11 cellular contexts compared by ENCODE assay signal in genomic region chr11:129324533-129325175, GRCh38. TPM values are rescaled to one million over a fixed set of nuclear protein-coding genes. Genes with fewer than 3 reads are reported as not detected.
DNase-seq lines count a peak whose midpoint lies in the region; ATAC-seq and TF ChIP-seq lines count a peak whose summit lies in the region.
"Had no signal": no experiment of that assay in that cellular context is flagged by ENCODE, and none has a peak within 500 bp of the region (broad histone marks: within the 10 kb centered on the region; RNA-seq: fewer than 3 reads in every experiment).

No MANE protein-coding gene starts in this region.

- H3K9me3 Mint-ChIP-seq in endothelial cell (ENCODE audit: unreplicated experiment): no peaks in the 10 kb centered on the region
- H3K9me3 Mint-ChIP-seq in neural progenitor cell: no peaks in the 10 kb centered on the region
- no peaks in the 10 kb centered on the region for H3K9me3 Mint-ChIP-seq in activated T-helper 17 cell treated with anti-CD3 and anti-CD28 coated beads, Interleukin-2, amount 50 U/mL, for 72 hours
- H3K9me3 Mint-ChIP-seq: T-cell had no signal

- no peak overlapping the region for H4K8ac ChIP-seq in mesendoderm (ENCODE audit: low read depth, low read length)

- H3K27me3 ChIP-seq in ACC112 (ENCODE audit: insufficient read depth, low read length) (no peaks in the 10 kb centered on the region), neural progenitor cell (no peaks in the 10 kb centered on the region), mesendoderm (ENCODE audit: insufficient read depth, low read length, poor library complexity) (no peaks in the 10 kb centered on the region)
- H3K27me3 ChIP-seq: brain microvascular endothelial cell had no signal

- DNase-seq in HuH-7 (ENCODE audit: low spot score) (peak; percentile 73), endothelial cell (ENCODE audit: low spot score) (no peak), mucosa of gallbladder (ENCODE audit: low spot score) (peak; percentile 71), neural progenitor cell (ENCODE audit: low spot score) (no peak), mesendoderm (no peak)
- DNase-seq: brain microvascular endothelial cell, NCI-H187, T-cell had no signal

- H3K36me3 ChIP-seq in ACC112 (ENCODE audit: insufficient read depth, low read length) (no peaks in the 10 kb centered on the region), neural progenitor cell (no peaks in the 10 kb centered on the region), mesendoderm (ENCODE audit: control insufficient read depth, insufficient read depth, low read length) (no peaks in the 10 kb centered on the region)
- H3K36me3 ChIP-seq: brain microvascular endothelial cell had no signal

- H4K20me1 ChIP-seq in neural progenitor cell (ENCODE audit: low read depth): no peaks in the 10 kb centered on the region

- no peak overlapping the region for H2AK5ac ChIP-seq in mesendoderm (ENCODE audit: low read length)

- peak overlapping the region; percentile 1 for H3K27ac Mint-ChIP-seq in endothelial cell (ENCODE audit: unreplicated experiment)
- no peak overlapping the region for H3K27ac Mint-ChIP-seq in neural progenitor cell
- H3K27ac Mint-ChIP-seq in activated T-helper 17 cell treated with anti-CD3 and anti-CD28 coated beads, Interleukin-2, amount 50 U/mL, for 72 hours: no peak overlapping the region
- H3K27ac Mint-ChIP-seq: T-cell had no signal

- H3F3A ChIP-seq in neural progenitor cell (ENCODE audit: low read depth): no peaks in the 10 kb centered on the region

- H3K27ac ChIP-seq in ACC112 (ENCODE audit: low read depth, low read length) (no peak overlapping the region), neural progenitor cell (no peak overlapping the region), mesendoderm (ENCODE audit: low read depth, low read length) (no peak overlapping the region)
- H3K27ac ChIP-seq: brain microvascular endothelial cell had no signal

- H3K9ac ChIP-seq in neural progenitor cell: no peak overlapping the region
- no peak overlapping the region for H3K9ac ChIP-seq in mesendoderm (ENCODE audit: low read length)

- no peak overlapping the region for H3K4ac ChIP-seq in mesendoderm (ENCODE audit: low read depth, low read length)

- no peak overlapping the region for H3K18ac ChIP-seq in mesendoderm (ENCODE audit: low read length)

- no peak overlapping the region for H2BK120ac ChIP-seq in mesendoderm (ENCODE audit: low read depth, low read length)

- H3K4me2 ChIP-seq in neural progenitor cell: no peak overlapping the region
- no peak overlapping the region for H3K4me2 ChIP-seq in mesendoderm (ENCODE audit: low read length)

- H3K36me3 Mint-ChIP-seq in endothelial cell (ENCODE audit: low read depth, unreplicated experiment) (no peaks in the 10 kb centered on the region), neural progenitor cell (no peaks in the 10 kb centered on the region)
- H3K36me3 Mint-ChIP-seq in activated T-helper 17 cell treated with anti-CD3 and anti-CD28 coated beads, Interleukin-2, amount 50 U/mL, for 72 hours (ENCODE audit: low read depth): no peaks in the 10 kb centered on the region
- H3K36me3 Mint-ChIP-seq: T-cell had no signal

- H3K9me3 ChIP-seq in neural progenitor cell (ENCODE audit: low read depth): no peaks in the 10 kb centered on the region

- H4K5ac ChIP-seq in mesendoderm (ENCODE audit: low read length): no peak overlapping the region

- no CpG with 5 or more reads among the region's 10 CpGs for WGBS in mesendoderm (ENCODE audit: extremely low coverage, insufficient coverage, low lambda C conversion rate)

- H2AFZ ChIP-seq in ACC112 (ENCODE audit: low read length, unreplicated experiment) (peak overlapping the region; percentile 9), neural progenitor cell (replicated peaks) (no peak overlapping the region)

- no peak overlapping the region for H2BK5ac ChIP-seq in mesendoderm (ENCODE audit: low read length)

- H2BK15ac ChIP-seq in mesendoderm (replicated peaks; ENCODE audit: low read depth): no peak overlapping the region

- H3K23ac ChIP-seq in mesendoderm (ENCODE audit: low read length): no peak overlapping the region

- H3K4me1 ChIP-seq in ACC112 (ENCODE audit: control insufficient read depth, insufficient read depth, low read length, unreplicated experiment) (peaks cover 5% of the 10 kb centered on the region), neural progenitor cell (peaks cover 6% of the 10 kb centered on the region), mesendoderm (ENCODE audit: control insufficient read depth, low read depth, low read length) (no peaks in the 10 kb centered on the region)

- no peak for TF ChIP-seq CTCF in endothelial cell (IDR thresholded peaks at IDR 0.05; ENCODE audit: unreplicated experiment)
- no peak for TF ChIP-seq CTCF in neural progenitor cell (IDR thresholded peaks at IDR 0.05)

- H3K4me3 Mint-ChIP-seq in endothelial cell (ENCODE audit: unreplicated experiment) (no peak overlapping the region), neural progenitor cell (no peak overlapping the region)
- H3K4me3 Mint-ChIP-seq in activated T-helper 17 cell treated with anti-CD3 and anti-CD28 coated beads, Interleukin-2, amount 50 U/mL, for 72 hours: no peak overlapping the region
- H3K4me3 Mint-ChIP-seq: T-cell had no signal

- no peaks in the 10 kb centered on the region for H3K79me2 ChIP-seq in ACC112 (ENCODE audit: control insufficient read depth, insufficient read depth, low read length, unreplicated experiment)
- H3K79me2 ChIP-seq in neural progenitor cell (ENCODE audit: low read depth): no peaks in the 10 kb centered on the region
- no peaks in the 10 kb centered on the region for H3K79me2 ChIP-seq in mesendoderm (ENCODE audit: control insufficient read depth, insufficient read depth, low read length)

- H3K4me3 ChIP-seq in ACC112 (ENCODE audit: low read depth, low read length) (no peak overlapping the region), neural progenitor cell (no peak overlapping the region), mesendoderm (ENCODE audit: low read length) (no peak overlapping the region)

- H3K27me3 Mint-ChIP-seq in endothelial cell (ENCODE audit: unreplicated experiment): no peaks in the 10 kb centered on the region
- H3K27me3 Mint-ChIP-seq in neural progenitor cell (ENCODE audit: insufficient read depth, low read depth): peaks cover 3% of the 10 kb centered on the region
- H3K27me3 Mint-ChIP-seq in activated T-helper 17 cell treated with anti-CD3 and anti-CD28 coated beads, Interleukin-2, amount 50 U/mL, for 72 hours: peaks cover 7% of the 10 kb centered on the region

- no peak overlapping the region for H3K56ac ChIP-seq in mesendoderm (ENCODE audit: low read length)

- no peak for ATAC-seq in GM18909 (IDR thresholded peaks at IDR 0.05; ENCODE audit: poor library complexity, unreplicated experiment)
- no peak for ATAC-seq in activated T-helper 17 cell treated with anti-CD3 and anti-CD28 coated beads, Interleukin-2, amount 50 U/mL, for 72 hours (replicated peaks)
- ATAC-seq: T-cell had no signal

- H3K4me1 Mint-ChIP-seq in endothelial cell (ENCODE audit: unreplicated experiment): peaks cover 39% of the 10 kb centered on the region
- peaks cover 32% of the 10 kb centered on the region for H3K4me1 Mint-ChIP-seq in neural progenitor cell
- H3K4me1 Mint-ChIP-seq in activated T-helper 17 cell treated with anti-CD3 and anti-CD28 coated beads, Interleukin-2, amount 50 U/mL, for 72 hours: no peaks in the 10 kb centered on the region
- H3K4me1 Mint-ChIP-seq: T-cell had no signal

- H3K79me1 ChIP-seq in mesendoderm (ENCODE audit: low read length): no peaks in the 10 kb centered on the region

RNA-seq across cellular contexts. Expression of gene BARX2, which starts 51.0 kb away (rescaled TPM):
- total RNA-seq in endothelial cell (ENCODE audit: unreplicated experiment) (0.18 TPM), mucosa of gallbladder (7.0 TPM), neural progenitor cell (ENCODE audit: low replicate concordance) (not detected in 2 replicates)
- polyA plus RNA-seq in mesendoderm (2013, experiment 1 of 2): 0.01 TPM
- polyA plus RNA-seq in mesendoderm (2013, experiment 2 of 2): not detected
- total RNA-seq in activated T-helper 17 cell treated with anti-CD3 and anti-CD28 coated beads, Interleukin-2, amount 50 U/mL, for 72 hours: not detected
- total RNA-seq: T-cell had no signal

Comparison
In these comparisons a context has a peak if more than half of its experiments do, and no peak if none do; other contexts are left out.
1. DNase-seq: peak in HuH-7 (single experiment) and mucosa of gallbladder (single experiment); none in endothelial cell (single experiment), neural progenitor cell (single experiment) and mesendoderm (single experiment).